In the genomic region with DNA sequence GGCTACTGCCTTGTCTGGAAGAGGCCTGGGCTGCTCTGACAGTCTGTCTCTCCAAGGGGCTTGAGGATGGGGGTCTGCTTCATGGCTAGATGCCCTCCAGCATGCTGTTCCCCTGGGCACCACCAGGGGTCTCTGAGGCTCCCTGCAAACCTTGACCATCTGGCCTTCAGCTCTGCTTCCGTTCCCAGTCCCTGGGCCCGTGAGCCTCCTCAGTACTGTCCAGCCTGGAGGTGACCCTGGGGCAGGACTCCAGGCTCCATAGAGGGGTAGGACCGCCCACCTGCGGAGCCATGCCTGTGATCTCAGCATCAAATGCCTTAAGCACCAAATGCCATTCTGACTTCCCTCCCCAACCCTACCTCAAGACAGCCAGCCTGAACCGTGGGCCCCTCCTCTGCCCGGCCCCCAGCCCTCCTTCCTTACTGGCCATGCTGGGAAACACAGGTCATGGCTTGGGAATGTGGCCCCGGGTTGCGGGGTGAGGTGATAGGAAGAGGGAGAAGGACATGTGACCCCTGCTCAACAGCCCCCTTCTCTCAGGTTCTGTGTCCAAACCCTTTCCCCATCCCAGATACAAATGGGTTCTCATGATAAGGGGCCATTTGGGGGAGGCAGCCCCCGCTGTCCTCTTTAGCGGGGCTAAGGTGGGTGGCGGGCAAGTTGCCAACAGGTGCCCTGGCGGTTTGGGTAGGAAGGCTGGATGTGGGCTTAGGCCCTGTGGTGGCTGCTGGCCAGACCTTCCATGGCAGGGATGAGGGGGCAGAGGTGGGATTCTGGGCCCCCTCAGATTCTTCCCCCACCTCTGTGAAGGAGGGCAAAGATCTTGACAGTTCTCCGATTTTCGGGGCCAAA, we compare ENCODE assay signal across 8 cellular contexts. TPM values are rescaled to one million over a fixed set of nuclear protein-coding genes. Genes with fewer than 3 reads are reported as not detected.
DNase-seq lines count a peak whose midpoint lies in the region; ATAC-seq, FAIRE-seq and TF ChIP-seq lines count a peak whose summit lies in the region.

No MANE protein-coding gene starts in this region.

- DNase-seq in A172 (ENCODE audit: low spot score): peak; percentile 76
- DNase-seq in GM12891 (ENCODE audit: insufficient read length, low spot score): peak; percentile 77
- peak; percentile 59 for DNase-seq in Panc1 (ENCODE audit: low read depth, low spot score)
- peak; percentile 52 for DNase-seq in amniotic epithelial cell (ENCODE audit: low read depth)
- peak; percentile 67 to 86 (median 83) for DNase-seq in right cardiac atrium
- DNase-seq in gastrocnemius medialis: peak; percentile 59 to 89
- DNase-seq in KG1 (lab: John Stamatoyannopoulos, UW): no peak

- H3K4me3 ChIP-seq in Panc1 (ENCODE audit: low read depth in 2 of 2, low read length in 2 of 2): no peak overlapping the region
- no peak overlapping the region for H3K4me3 ChIP-seq in right cardiac atrium (ENCODE audit: low read length)
- H3K4me3 ChIP-seq in gastrocnemius medialis: peak overlapping the region in 2 of 4 donors; percentile 32 to 43

- peak; percentile 47 for ATAC-seq in HG03060 (IDR thresholded peaks at IDR 0.05; ENCODE audit: low read depth, unreplicated experiment)
- peak; percentile 85 for ATAC-seq in Panc1
- peak; percentile 70 to 74 for ATAC-seq in right cardiac atrium
- ATAC-seq in gastrocnemius medialis: peak; percentile 67 to 71

- POLR2A ChIA-PET in Panc1 (lab: Charles Lee): no interaction called here

- CTCF ChIA-PET in Panc1 (lab: Charles Lee): interaction anchor here (0.5 to 1.0 kb wide), 4 partner anchors 9 to 70 kb away, joined by 3 to 13 read pairs (median 4); no protein-coding TSS in a partner anchor

- H3K36me3 ChIP-seq in Panc1 (ENCODE audit: control insufficient read depth, insufficient read depth, low read length) (no peaks in the 10 kb centered on the region), gastrocnemius medialis (peaks cover 0 to 32% of the 10 kb centered on the region in 2 donors)

- intact Hi-C loops in Panc1 (cut with micrococcal nuclease; ENCODE audit: unreplicated experiment): no loop called here
- intact Hi-C loops in right cardiac atrium (cut with DNase I): loop anchor here in 1 of 4 donors (10.0 kb wide), 1 partner anchor 55 kb away; no protein-coding TSS in a partner anchor
- intact Hi-C loops in gastrocnemius medialis (cut with DNase I; ENCODE audit: low total_unique reads): loop anchor here (1.0 to 5.0 kb wide), 2 partner anchors 39 to 73 kb away; a partner anchor contains a TSS

- H3K27ac ChIP-seq in Panc1 (ENCODE audit: low read length) (no peak overlapping the region), right cardiac atrium (ENCODE audit: low read length) (peak overlapping the region; percentile 96), gastrocnemius medialis (peak overlapping the region; percentile 95 to 99 (median 97))

- TF ChIP-seq POLR2A in GM12891 (IDR thresholded peaks at IDR 0.05; ENCODE audit: low read depth, low read length) (no peak), gastrocnemius medialis (IDR thresholded peaks at IDR 0.05) (no peak)

- H3K27me3 ChIP-seq in Panc1 (ENCODE audit: control insufficient read depth, insufficient read depth, low read length) (no peaks in the 10 kb centered on the region), right cardiac atrium (ENCODE audit: control insufficient read depth, insufficient read depth) (no peaks in the 10 kb centered on the region), gastrocnemius medialis (no peaks in the 10 kb centered on the region)

- H3K4me1 ChIP-seq in Panc1 (ENCODE audit: control insufficient read depth, insufficient read depth, low read length) (peaks cover 3% of the 10 kb centered on the region; the same call in 1 of the 2 replicates), right cardiac atrium (ENCODE audit: control insufficient read depth, insufficient read depth, low read length) (peaks cover 2% of the 10 kb centered on the region), gastrocnemius medialis (peaks cover 47 to 49% of the 10 kb centered on the region in 2 donors)

- in situ Hi-C loops in Panc1 (cut with HindIII; ENCODE audit: low pct_unique_long_range_greater_than_20kb, low sequenced_read_pairs): no loop called here
- in situ Hi-C loops in gastrocnemius medialis (cut with MboI; ENCODE audit: low sequenced_read_pairs in 4 of 4): loop anchor here in 2 of 4 donors (10.0 kb wide), 1 partner anchor 55 kb away; no protein-coding TSS in a partner anchor

- BruUV-seq in Panc1 (replicated peaks; lab: Mats Ljungman, UMichigan): no TSS peak

- FAIRE-seq in GM12891 (lab: Jason Lieb, UNC): peak; percentile 90

- TF ChIP-seq CTCF in Panc1 (IDR thresholded peaks at IDR 0.05): peak; percentile 95
- TF ChIP-seq CTCF in gastrocnemius medialis (IDR thresholded peaks at IDR 0.05 in 4 of 5, conservative IDR thresholded peaks at IDR 0.05 in 1 of 5): peak; percentile 87 to 96 (median 90)

- 33% methylated on average over 14 of the region's 14 CpGs for WGBS in right cardiac atrium

- H3K9me3 ChIP-seq in Panc1 (ENCODE audit: control insufficient read depth, insufficient read depth, low read depth, low read length) (no peaks in the 10 kb centered on the region), right cardiac atrium (ENCODE audit: control insufficient read depth, low read length) (no peaks in the 10 kb centered on the region), gastrocnemius medialis (no peaks in the 10 kb centered on the region)

TF ChIP-seq in GM12891, 5 proteins besides CTCF, POLR2A, EP300 and RAD21:
- TF ChIP-seq POLR2AphosphoS5 (IDR thresholded peaks at IDR 0.05; ENCODE audit: low read depth, low read length) (no peak), SPI1 (IDR thresholded peaks at IDR 0.05; ENCODE audit: low read depth, low read length) (no peak), PAX5 (IDR thresholded peaks at IDR 0.05; ENCODE audit: insufficient read depth, low read length, severe bottlenecking) (no peak), POU2F2 (IDR thresholded peaks at IDR 0.05; ENCODE audit: low read depth, low read length) (no peak), TAF1 (IDR thresholded peaks at IDR 0.05; ENCODE audit: low read depth, low read length) (no peak)

RNA-seq across cellular contexts. Expression of a gene that starts 25.0 kb away (rescaled TPM):
- 30.0 and 32.9 TPM in 2 replicates for total RNA-seq in A172 (2014; rRNA removed; shearing (Covaris generic))
- polyA plus RNA-seq in GM12891 (2012; ENCODE audit: low read depth, missing spikeins): not detected
- 3.4 TPM for total RNA-seq in Panc1 (2021; ENCODE audit: unreplicated experiment)
- 2.7 TPM for polyA plus RNA-seq in Panc1 (2012; ENCODE audit: insufficient read length)
- total RNA-seq in right cardiac atrium: 100 to 1,000 TPM; 122 to 176 (median 159) TPM
- 85.5 TPM for polyA plus RNA-seq in right cardiac atrium
- 100 to 1,000 TPM; 104 to 387 (median 222) TPM for total RNA-seq in gastrocnemius medialis

RNA-seq across cellular contexts. Expression of a gene that starts 39.0 kb away (rescaled TPM):
- total RNA-seq in A172 (2014; rRNA removed; shearing (Covaris generic)): 52.5 and 54.7 TPM in 2 replicates
- polyA plus RNA-seq in GM12891 (2012; ENCODE audit: low read depth, missing spikeins): 32.6 TPM
- 66.2 TPM for total RNA-seq in Panc1 (2021; ENCODE audit: unreplicated experiment)
- polyA plus RNA-seq in Panc1 (2012; ENCODE audit: insufficient read length): 91.4 TPM
- 10 to 100 TPM; 22.9 to 27.5 (median 25.4) TPM for total RNA-seq in right cardiac atrium
- 21.6 TPM for polyA plus RNA-seq in right cardiac atrium
- total RNA-seq in gastrocnemius medialis: 10 to 100 TPM; 18.0 to 25.8 (median 24.4) TPM

RNA-seq across cellular contexts. Expression of a gene that starts 41.5 kb away (rescaled TPM):
- 30.0 and 34.5 TPM in 2 replicates for total RNA-seq in A172 (2014; rRNA removed; shearing (Covaris generic))
- polyA plus RNA-seq in GM12891 (2012; ENCODE audit: low read depth, missing spikeins): not detected
- total RNA-seq in Panc1 (2021; ENCODE audit: unreplicated experiment) (0.69 TPM), right cardiac atrium (over 10,000 TPM in 1 of 4 donors, 1,000 to 10,000 TPM in 3; 6,970 to 10,932 (median 7,338) TPM), gastrocnemius medialis (over 10,000 TPM; 19,008 to 28,635 (median 23,575) TPM)
- polyA plus RNA-seq in Panc1 (2012; ENCODE audit: insufficient read length): 0.19 TPM
- polyA plus RNA-seq in right cardiac atrium: 9,146 TPM

RNA-seq across cellular contexts. Expression of a gene that starts 54.6 kb away (rescaled TPM):
- total RNA-seq in A172 (2014; rRNA removed; shearing (Covaris generic)): 0.12 and 0.43 TPM in 2 replicates
- polyA plus RNA-seq in GM12891 (2012; ENCODE audit: low read depth, missing spikeins): not detected
- 0.21 TPM for total RNA-seq in Panc1 (2021; ENCODE audit: unreplicated experiment)
- polyA plus RNA-seq in Panc1 (2012; ENCODE audit: insufficient read length): not detected
- 1 to 10 TPM in 3 of 4 donors, under 1 TPM in 1; 0.28 to 1.8 (median 1.6) TPM for total RNA-seq in right cardiac atrium
- polyA plus RNA-seq in right cardiac atrium: 0.57 TPM
- total RNA-seq in gastrocnemius medialis: under 1 TPM in 1 of 4 donors, not detected in 3; 0.11 TPM

Comparison
In these comparisons a context has a peak if more than half of its experiments do, and no peak if none do; other contexts are left out.
1. RNA of a gene that starts 41.5 kb away (total RNA-seq): 19,008 to 28,635 TPM in gastrocnemius medialis and 6,970 to 10,932 TPM in right cardiac atrium; 30.0 to 34.5 TPM in A172 and 0.69 TPM in Panc1 (single experiment); every median in the first group is over 100 times any median in the second.
2. Peak in every context shown above with its lines, with median percentiles within 50 percentile points of each other: ATAC-seq.